In genomic region chr4:56607926-56608325, GRCh38 we compare ENCODE assay signal across 23 cellular contexts.
"Had no signal": no experiment of that assay in that cellular context is flagged by ENCODE, and none has a peak within 500 bp of the region (broad histone marks: within the 10 kb centered on the region; RNA-seq: fewer than 3 reads in every experiment).

No MANE protein-coding gene starts in this region.

- DNase-seq: activated CD4-positive, alpha-beta memory T cell treated with anti-CD3 and anti-CD28 coated beads for 36 hours; activated CD4-positive, alpha-beta T cell treated with anti-CD3 and anti-CD28 coated beads for 36 hours; activated CD4-positive, alpha-beta T cell treated with anti-CD3 and anti-CD28 coated beads, Interleukin-2, amount 10 ng/mL, durations not matched to agents 24 days and 14 days; activated CD4-positive, CD25-positive, alpha-beta regulatory T cell; activated CD4-positive, CD25-positive, alpha-beta regulatory T cell treated with anti-CD3 and anti-CD28 coated beads, Interleukin-2, amount 50 U/mL, for 72 hours; activated CD8-positive, alpha-beta memory T cell treated with anti-CD3 and anti-CD28 coated beads, Interleukin-2, amount 10 ng/mL, durations not matched to agents 7 days and 5 days; activated CD8-positive, alpha-beta memory T cell treated with anti-CD3 and anti-CD28 coated beads, Interleukin-2, amount 50 U/mL, for 4 hours; activated CD8-positive, alpha-beta T cell treated with anti-CD3 and anti-CD28 coated beads, Interleukin-2, amount 10 ng/mL, durations not matched to agents 7 days and 5 days; activated effector memory CD4-positive, alpha-beta T cell treated with anti-CD3 and anti-CD28 coated beads, Interleukin-2, amount 50 U/mL, for 16 hours; activated naive CD4-positive, alpha-beta T cell treated with anti-CD3 and anti-CD28 coated beads for 36 hours; activated naive CD8-positive, alpha-beta T cell treated with anti-CD3 and anti-CD28 coated beads for 36 hours; activated naive CD8-positive, alpha-beta T cell treated with anti-CD3 and anti-CD28 coated beads, Interleukin-2, amount 50 U/mL, for 24 hours; activated T-cell treated with anti-CD3 and anti-CD28 coated beads, Interleukin-2, amount 50 U/mL, for 1 hour; activated T-cell treated with anti-CD3 and anti-CD28 coated beads, Interleukin-2, amount 50 U/mL, for 48 hours; adrenal gland; central memory CD4-positive, alpha-beta T cell; dorsolateral prefrontal cortex; effector memory CD4-positive, alpha-beta T cell; endodermal cell; foreskin fibroblast; head of caudate nucleus; T-helper 2 cell had no signal

- ATAC-seq: activated CD4-positive, alpha-beta T cell treated with anti-CD3 and anti-CD28 coated beads for 36 hours; activated CD8-positive, alpha-beta memory T cell treated with anti-CD3 and anti-CD28 coated beads, Interleukin-2, amount 10 ng/mL, durations not matched to agents 7 days and 5 days; activated CD8-positive, alpha-beta T cell treated with anti-CD3 and anti-CD28 coated beads, Interleukin-2, amount 10 ng/mL, durations not matched to agents 7 days and 5 days; activated naive CD8-positive, alpha-beta T cell treated with anti-CD3 and anti-CD28 coated beads, Interleukin-2, amount 50 U/mL, for 24 hours; esophagus mucosa had no signal
